2 cellular contexts compared by ENCODE assay signal in the genomic region with DNA sequence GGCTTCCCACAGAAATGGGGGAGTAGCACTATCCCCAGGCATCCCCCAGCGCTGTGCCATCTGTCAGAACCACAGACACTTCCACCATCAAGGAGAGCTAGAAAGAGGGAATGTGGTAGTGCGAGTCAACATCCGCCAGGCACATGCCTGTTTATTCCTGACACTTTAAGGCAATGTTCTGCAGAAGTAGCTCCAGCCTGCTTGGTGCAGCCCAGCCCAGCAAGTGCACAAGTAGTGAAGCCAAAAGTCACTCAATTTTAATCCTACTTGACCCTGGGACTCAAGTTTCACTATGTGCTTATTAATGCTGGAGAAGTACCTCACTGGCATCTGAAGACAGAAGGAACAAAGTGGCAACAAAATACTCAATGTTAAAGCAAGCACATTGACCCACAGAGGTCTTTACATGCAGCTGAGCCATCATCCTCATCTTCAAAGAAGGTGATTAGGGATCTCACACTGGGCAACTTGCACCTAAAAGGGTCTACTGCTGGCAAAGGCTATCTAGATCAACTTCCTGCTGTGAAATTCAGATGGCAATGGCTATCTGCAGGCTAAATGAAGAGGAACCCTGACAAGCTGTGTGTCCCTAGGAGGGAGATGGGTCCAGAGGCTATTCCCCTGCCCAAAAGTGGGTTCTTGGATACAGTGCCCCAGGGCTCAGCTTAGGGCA.
TF ChIP-seq lines count a peak whose summit lies in the region.

No MANE protein-coding gene starts in this region.

TF ChIP-seq in GM23338, 12 proteins besides CTCF, POLR2A, EP300 and RAD21 (continued from another document):
- TF ChIP-seq, protein P1, sequence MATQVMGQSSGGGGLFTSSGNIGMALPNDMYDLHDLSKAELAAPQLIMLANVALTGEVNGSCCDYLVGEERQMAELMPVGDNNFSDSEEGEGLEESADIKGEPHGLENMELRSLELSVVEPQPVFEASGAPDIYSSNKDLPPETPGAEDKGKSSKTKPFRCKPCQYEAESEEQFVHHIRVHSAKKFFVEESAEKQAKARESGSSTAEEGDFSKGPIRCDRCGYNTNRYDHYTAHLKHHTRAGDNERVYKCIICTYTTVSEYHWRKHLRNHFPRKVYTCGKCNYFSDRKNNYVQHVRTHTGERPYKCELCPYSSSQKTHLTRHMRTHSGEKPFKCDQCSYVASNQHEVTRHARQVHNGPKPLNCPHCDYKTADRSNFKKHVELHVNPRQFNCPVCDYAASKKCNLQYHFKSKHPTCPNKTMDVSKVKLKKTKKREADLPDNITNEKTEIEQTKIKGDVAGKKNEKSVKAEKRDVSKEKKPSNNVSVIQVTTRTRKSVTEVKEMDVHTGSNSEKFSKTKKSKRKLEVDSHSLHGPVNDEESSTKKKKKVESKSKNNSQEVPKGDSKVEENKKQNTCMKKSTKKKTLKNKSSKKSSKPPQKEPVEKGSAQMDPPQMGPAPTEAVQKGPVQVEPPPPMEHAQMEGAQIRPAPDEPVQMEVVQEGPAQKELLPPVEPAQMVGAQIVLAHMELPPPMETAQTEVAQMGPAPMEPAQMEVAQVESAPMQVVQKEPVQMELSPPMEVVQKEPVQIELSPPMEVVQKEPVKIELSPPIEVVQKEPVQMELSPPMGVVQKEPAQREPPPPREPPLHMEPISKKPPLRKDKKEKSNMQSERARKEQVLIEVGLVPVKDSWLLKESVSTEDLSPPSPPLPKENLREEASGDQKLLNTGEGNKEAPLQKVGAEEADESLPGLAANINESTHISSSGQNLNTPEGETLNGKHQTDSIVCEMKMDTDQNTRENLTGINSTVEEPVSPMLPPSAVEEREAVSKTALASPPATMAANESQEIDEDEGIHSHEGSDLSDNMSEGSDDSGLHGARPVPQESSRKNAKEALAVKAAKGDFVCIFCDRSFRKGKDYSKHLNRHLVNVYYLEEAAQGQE (IDR thresholded peaks at IDR 0.05; ENCODE audit: unreplicated experiment), result no peak
- no peak for TF ChIP-seq STAT1 (IDR thresholded peaks at IDR 0.05; ENCODE audit: unreplicated experiment)
- TF ChIP-seq ZNF114 (CRISPR knock-in tag; IDR thresholded peaks at IDR 0.05), result no peak
- no peak for TF ChIP-seq ZNF331 (CRISPR knock-in tag; IDR thresholded peaks at IDR 0.05; ENCODE audit: low read depth)
- TF ChIP-seq JUNB (IDR thresholded peaks at IDR 0.05; ENCODE audit: unreplicated experiment), result no peak
- TF ChIP-seq, protein P2, sequence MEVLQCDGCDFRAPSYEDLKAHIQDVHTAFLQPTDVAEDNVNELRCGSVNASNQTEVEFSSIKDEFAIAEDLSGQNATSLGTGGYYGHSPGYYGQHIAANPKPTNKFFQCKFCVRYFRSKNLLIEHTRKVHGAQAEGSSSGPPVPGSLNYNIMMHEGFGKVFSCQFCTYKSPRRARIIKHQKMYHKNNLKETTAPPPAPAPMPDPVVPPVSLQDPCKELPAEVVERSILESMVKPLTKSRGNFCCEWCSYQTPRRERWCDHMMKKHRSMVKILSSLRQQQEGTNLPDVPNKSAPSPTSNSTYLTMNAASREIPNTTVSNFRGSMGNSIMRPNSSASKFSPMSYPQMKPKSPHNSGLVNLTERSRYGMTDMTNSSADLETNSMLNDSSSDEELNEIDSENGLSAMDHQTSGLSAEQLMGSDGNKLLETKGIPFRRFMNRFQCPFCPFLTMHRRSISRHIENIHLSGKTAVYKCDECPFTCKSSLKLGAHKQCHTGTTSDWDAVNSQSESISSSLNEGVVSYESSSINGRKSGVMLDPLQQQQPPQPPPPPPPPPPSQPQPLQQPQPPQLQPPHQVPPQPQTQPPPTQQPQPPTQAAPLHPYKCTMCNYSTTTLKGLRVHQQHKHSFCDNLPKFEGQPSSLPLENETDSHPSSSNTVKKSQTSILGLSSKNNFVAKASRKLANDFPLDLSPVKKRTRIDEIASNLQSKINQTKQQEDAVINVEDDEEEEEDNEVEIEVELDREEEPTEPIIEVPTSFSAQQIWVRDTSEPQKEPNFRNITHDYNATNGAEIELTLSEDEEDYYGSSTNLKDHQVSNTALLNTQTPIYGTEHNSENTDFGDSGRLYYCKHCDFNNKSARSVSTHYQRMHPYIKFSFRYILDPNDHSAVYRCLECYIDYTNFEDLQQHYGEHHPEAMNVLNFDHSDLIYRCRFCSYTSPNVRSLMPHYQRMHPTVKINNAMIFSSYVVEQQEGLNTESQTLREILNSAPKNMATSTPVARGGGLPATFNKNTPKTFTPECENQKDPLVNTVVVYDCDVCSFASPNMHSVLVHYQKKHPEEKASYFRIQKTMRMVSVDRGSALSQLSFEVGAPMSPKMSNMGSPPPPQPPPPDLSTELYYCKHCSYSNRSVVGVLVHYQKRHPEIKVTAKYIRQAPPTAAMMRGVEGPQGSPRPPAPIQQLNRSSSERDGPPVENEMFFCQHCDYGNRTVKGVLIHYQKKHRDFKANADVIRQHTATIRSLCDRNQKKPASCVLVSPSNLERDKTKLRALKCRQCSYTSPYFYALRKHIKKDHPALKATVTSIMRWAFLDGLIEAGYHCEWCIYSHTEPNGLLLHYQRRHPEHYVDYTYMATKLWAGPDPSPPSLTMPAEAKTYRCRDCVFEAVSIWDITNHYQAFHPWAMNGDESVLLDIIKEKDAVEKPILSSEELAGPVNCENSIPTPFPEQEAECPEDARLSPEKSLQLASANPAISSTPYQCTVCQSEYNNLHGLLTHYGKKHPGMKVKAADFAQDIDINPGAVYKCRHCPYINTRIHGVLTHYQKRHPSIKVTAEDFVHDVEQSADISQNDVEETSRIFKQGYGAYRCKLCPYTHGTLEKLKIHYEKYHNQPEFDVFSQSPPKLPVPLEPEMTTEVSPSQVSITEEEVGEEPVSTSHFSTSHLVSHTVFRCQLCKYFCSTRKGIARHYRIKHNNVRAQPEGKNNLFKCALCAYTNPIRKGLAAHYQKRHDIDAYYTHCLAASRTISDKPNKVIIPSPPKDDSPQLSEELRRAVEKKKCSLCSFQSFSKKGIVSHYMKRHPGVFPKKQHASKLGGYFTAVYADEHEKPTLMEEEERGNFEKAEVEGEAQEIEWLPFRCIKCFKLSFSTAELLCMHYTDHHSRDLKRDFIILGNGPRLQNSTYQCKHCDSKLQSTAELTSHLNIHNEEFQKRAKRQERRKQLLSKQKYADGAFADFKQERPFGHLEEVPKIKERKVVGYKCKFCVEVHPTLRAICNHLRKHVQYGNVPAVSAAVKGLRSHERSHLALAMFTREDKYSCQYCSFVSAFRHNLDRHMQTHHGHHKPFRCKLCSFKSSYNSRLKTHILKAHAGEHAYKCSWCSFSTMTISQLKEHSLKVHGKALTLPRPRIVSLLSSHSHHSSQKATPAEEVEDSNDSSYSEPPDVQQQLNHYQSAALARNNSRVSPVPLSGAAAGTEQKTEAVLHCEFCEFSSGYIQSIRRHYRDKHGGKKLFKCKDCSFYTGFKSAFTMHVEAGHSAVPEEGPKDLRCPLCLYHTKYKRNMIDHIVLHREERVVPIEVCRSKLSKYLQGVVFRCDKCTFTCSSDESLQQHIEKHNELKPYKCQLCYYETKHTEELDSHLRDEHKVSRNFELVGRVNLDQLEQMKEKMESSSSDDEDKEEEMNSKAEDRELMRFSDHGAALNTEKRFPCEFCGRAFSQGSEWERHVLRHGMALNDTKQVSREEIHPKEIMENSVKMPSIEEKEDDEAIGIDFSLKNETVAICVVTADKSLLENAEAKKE (CRISPR knock-in tag; IDR thresholded peaks at IDR 0.05), result no peak

TF ChIP-seq in WTC11, 78 proteins besides CTCF, POLR2A, EP300 and RAD21 (continued from another document):
- TF ChIP-seq, protein P3, sequence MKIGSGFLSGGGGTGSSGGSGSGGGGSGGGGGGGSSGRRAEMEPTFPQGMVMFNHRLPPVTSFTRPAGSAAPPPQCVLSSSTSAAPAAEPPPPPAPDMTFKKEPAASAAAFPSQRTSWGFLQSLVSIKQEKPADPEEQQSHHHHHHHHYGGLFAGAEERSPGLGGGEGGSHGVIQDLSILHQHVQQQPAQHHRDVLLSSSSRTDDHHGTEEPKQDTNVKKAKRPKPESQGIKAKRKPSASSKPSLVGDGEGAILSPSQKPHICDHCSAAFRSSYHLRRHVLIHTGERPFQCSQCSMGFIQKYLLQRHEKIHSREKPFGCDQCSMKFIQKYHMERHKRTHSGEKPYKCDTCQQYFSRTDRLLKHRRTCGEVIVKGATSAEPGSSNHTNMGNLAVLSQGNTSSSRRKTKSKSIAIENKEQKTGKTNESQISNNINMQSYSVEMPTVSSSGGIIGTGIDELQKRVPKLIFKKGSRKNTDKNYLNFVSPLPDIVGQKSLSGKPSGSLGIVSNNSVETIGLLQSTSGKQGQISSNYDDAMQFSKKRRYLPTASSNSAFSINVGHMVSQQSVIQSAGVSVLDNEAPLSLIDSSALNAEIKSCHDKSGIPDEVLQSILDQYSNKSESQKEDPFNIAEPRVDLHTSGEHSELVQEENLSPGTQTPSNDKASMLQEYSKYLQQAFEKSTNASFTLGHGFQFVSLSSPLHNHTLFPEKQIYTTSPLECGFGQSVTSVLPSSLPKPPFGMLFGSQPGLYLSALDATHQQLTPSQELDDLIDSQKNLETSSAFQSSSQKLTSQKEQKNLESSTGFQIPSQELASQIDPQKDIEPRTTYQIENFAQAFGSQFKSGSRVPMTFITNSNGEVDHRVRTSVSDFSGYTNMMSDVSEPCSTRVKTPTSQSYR (CRISPR knock-in tag; IDR thresholded peaks at IDR 0.05), result no peak
- TF ChIP-seq, protein P4, sequence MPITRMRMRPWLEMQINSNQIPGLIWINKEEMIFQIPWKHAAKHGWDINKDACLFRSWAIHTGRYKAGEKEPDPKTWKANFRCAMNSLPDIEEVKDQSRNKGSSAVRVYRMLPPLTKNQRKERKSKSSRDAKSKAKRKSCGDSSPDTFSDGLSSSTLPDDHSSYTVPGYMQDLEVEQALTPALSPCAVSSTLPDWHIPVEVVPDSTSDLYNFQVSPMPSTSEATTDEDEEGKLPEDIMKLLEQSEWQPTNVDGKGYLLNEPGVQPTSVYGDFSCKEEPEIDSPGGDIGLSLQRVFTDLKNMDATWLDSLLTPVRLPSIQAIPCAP (CRISPR knock-in tag; IDR thresholded peaks at IDR 0.05), result no peak
- TF ChIP-seq, protein P5, sequence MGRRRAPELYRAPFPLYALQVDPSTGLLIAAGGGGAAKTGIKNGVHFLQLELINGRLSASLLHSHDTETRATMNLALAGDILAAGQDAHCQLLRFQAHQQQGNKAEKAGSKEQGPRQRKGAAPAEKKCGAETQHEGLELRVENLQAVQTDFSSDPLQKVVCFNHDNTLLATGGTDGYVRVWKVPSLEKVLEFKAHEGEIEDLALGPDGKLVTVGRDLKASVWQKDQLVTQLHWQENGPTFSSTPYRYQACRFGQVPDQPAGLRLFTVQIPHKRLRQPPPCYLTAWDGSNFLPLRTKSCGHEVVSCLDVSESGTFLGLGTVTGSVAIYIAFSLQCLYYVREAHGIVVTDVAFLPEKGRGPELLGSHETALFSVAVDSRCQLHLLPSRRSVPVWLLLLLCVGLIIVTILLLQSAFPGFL (CRISPR knock-in tag; IDR thresholded peaks at IDR 0.05; ENCODE audit: borderline replicate concordance), result no peak
- no peak for TF ChIP-seq ZNF138 (CRISPR knock-in tag; conservative IDR thresholded peaks at IDR 0.05)
- TF ChIP-seq, protein P6, sequence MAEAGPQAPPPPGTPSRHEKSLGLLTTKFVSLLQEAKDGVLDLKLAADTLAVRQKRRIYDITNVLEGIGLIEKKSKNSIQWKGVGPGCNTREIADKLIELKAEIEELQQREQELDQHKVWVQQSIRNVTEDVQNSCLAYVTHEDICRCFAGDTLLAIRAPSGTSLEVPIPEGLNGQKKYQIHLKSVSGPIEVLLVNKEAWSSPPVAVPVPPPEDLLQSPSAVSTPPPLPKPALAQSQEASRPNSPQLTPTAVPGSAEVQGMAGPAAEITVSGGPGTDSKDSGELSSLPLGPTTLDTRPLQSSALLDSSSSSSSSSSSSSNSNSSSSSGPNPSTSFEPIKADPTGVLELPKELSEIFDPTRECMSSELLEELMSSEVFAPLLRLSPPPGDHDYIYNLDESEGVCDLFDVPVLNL (CRISPR knock-in tag; IDR thresholded peaks at IDR 0.05; ENCODE audit: borderline replicate concordance, low read depth), result no peak
- TF ChIP-seq, protein P7, sequence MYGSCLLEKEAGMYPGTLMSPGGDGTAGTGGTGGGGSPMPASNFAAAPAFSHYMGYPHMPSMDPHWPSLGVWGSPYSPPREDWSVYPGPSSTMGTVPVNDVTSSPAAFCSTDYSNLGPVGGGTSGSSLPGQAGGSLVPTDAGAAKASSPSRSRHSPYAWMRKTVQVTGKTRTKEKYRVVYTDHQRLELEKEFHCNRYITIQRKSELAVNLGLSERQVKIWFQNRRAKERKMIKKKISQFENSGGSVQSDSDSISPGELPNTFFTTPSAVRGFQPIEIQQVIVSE (CRISPR knock-in tag; IDR thresholded peaks at IDR 0.05; ENCODE audit: borderline replicate concordance), result no peak
- no peak for TF ChIP-seq CBFB (CRISPR knock-in tag; IDR thresholded peaks at IDR 0.05; ENCODE audit: low read depth)
- TF ChIP-seq ZNF396 (CRISPR knock-in tag; IDR thresholded peaks at IDR 0.05; ENCODE audit: borderline replicate concordance), result no peak
- TF ChIP-seq, protein P8, sequence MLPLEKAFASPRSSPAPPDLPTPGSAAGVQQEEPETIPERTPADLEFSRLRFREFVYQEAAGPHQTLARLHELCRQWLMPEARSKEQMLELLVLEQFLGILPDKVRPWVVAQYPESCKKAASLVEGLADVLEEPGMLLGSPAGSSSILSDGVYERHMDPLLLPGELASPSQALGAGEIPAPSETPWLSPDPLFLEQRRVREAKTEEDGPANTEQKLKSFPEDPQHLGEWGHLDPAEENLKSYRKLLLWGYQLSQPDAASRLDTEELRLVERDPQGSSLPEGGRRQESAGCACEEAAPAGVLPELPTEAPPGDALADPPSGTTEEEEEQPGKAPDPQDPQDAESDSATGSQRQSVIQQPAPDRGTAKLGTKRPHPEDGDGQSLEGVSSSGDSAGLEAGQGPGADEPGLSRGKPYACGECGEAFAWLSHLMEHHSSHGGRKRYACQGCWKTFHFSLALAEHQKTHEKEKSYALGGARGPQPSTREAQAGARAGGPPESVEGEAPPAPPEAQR (CRISPR knock-in tag; IDR thresholded peaks at IDR 0.05), result no peak
- no peak for TF ChIP-seq GRHL2 (CRISPR knock-in tag; IDR thresholded peaks at IDR 0.05; ENCODE audit: insufficient replicate concordance, severe bottlenecking)
- no peak for TF ChIP-seq GTF2I (CRISPR knock-in tag; conservative IDR thresholded peaks at IDR 0.05)
- no peak for TF ChIP-seq TEAD4 (CRISPR knock-in tag; IDR thresholded peaks at IDR 0.05)
